30 cellular contexts compared by ENCODE assay signal in genomic region chr6:362231-362923, GRCh38. TPM values are rescaled to one million over a fixed set of nuclear protein-coding genes. Genes with fewer than 3 reads are reported as not detected.
"Had no signal": no experiment of that assay in that cellular context is flagged by ENCODE, and none has a peak within 500 bp of the region (broad histone marks: within the 10 kb centered on the region; RNA-seq: fewer than 3 reads in every experiment).

No MANE protein-coding gene starts in this region.

- H3K27me3 ChIP-seq: neural progenitor cell, neutrophil, right atrium auricular region, right lobe of liver, suprapubic skin, tibial artery, upper lobe of right lung had no signal

- DNase-seq: islet precursor cell; kidney glomerular epithelial cell; left cardiac atrium; lower lobe of right lung; mammary epithelial cell; mesenchymal stem cell; natural killer cell; nephron progenitor cell; occipital lobe; stimulated activated CD4-positive, alpha-beta T cell treated with anti-CD3 and anti-CD28 coated beads, Interleukin-12 subunit alpha, Interleukin-12 subunit beta, amount 100 ng/mL, for 4 hours; stimulated activated CD4-positive, alpha-beta T cell treated with anti-CD3 and anti-CD28 coated beads, Interleukin-15, amount 100 ng/mL, for 24 hours; stimulated activated CD4-positive, alpha-beta T cell treated with anti-CD3 and anti-CD28 coated beads, Interleukin-2, amount 100 ng/mL, for 24 hours; stimulated activated CD4-positive, alpha-beta T cell treated with anti-CD3 and anti-CD28 coated beads, Interleukin-4, amount 100 ng/mL, for 1 hour; stimulated activated naive CD4-positive, alpha-beta T cell; trophoblast cell; upper lobe of right lung had no signal

- H3K9me3 ChIP-seq: neutrophil, right lobe of liver, upper lobe of right lung had no signal

- H3K4me2 ChIP-seq: hepatocyte, neural progenitor cell, smooth muscle cell had no signal

- H3K4me3 Mint-ChIP-seq: natural killer cell; nephron progenitor cell; neural progenitor cell; stimulated activated naive CD8-positive, alpha-beta T cell treated with anti-CD3 and anti-CD28 coated beads, Interleukin-15, Interleukin-2, amounts not matched to agents 100 ng/mL and 50 ng/mL, for 24 hours had no signal

- H3K36me3 ChIP-seq: lower lobe of right lung, neural progenitor cell, neutrophil, right atrium auricular region, right lobe of liver, suprapubic skin, thoracic aorta, tibial artery, upper lobe of right lung had no signal

- H3K27ac ChIP-seq: hepatocyte, lower lobe of right lung, neural progenitor cell, neutrophil, parathyroid adenoma, right atrium auricular region, suprapubic skin, thoracic aorta, tibial artery, upper lobe of right lung had no signal

- ATAC-seq: left cardiac atrium, lower lobe of right lung, natural killer cell, upper lobe of right lung had no signal

- H3K79me2 ChIP-seq: hepatocyte, parathyroid adenoma had no signal

- H3K36me3 Mint-ChIP-seq: natural killer cell had no signal

- H3K27ac Mint-ChIP-seq: natural killer cell; neural progenitor cell; progenitor cell of endocrine pancreas; stimulated activated naive CD8-positive, alpha-beta T cell treated with anti-CD3 and anti-CD28 coated beads, Interleukin-15, Interleukin-2, amounts not matched to agents 100 ng/mL and 50 ng/mL, for 24 hours had no signal

- H3K9ac ChIP-seq: neural progenitor cell, parathyroid adenoma had no signal

- H3K4me1 ChIP-seq: lower lobe of right lung, neural progenitor cell, parathyroid adenoma, right atrium auricular region, suprapubic skin, tibial artery, upper lobe of right lung had no signal

- H2AFZ ChIP-seq: hepatocyte, neural progenitor cell, parathyroid adenoma had no signal

- H3K9me3 Mint-ChIP-seq: natural killer cell had no signal

- H3K4me3 ChIP-seq: hepatocyte, lower lobe of right lung, neural progenitor cell, right atrium auricular region, right lobe of liver, smooth muscle cell, suprapubic skin, thoracic aorta, tibial artery, upper lobe of right lung had no signal

- H3K27me3 Mint-ChIP-seq: stimulated activated naive CD8-positive, alpha-beta T cell treated with anti-CD3 and anti-CD28 coated beads, Interleukin-15, Interleukin-2, amounts not matched to agents 100 ng/mL and 50 ng/mL, for 24 hours had no signal

RNA-seq across cellular contexts. Expression of gene IRF4, which starts 29.2 kb away (rescaled TPM):
- total RNA-seq: mammary epithelial cell, osteocyte, progenitor cell of endocrine pancreas, renal cortical epithelial cell had no signal
- polyA plus RNA-seq: smooth muscle cell had no signal
